Comparison of ENCODE assay signal across 28 cellular contexts in the genomic region with DNA sequence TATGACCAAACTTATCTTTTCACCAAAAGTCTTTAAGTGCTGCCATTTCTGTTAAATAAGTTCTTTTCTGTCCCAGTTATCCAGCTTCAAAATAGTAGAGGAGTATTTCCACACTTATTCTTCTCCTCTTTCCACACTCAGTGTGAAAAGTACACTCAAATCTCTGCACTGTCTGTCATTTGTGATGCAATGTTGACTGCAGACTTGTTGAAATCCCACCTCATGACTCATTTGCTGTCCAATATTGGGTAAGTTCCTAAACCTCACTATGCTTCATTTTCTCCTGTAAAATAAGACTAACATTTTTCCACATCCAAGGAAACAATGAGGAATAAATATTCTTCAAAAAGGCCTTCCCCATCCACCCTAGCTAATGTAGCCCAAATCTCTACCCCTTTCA. TPM values are rescaled to one million over a fixed set of nuclear protein-coding genes. Genes with fewer than 3 reads are reported as not detected.
DNase-seq lines count a peak whose midpoint lies in the region; ATAC-seq and TF ChIP-seq lines count a peak whose summit lies in the region.
"Had no signal": no experiment of that assay in that cellular context is flagged by ENCODE, and none has a peak within 500 bp of the region (broad histone marks: within the 10 kb centered on the region; RNA-seq: fewer than 3 reads in every experiment).

No MANE protein-coding gene starts in this region.

- H3K9me2 ChIP-seq in hepatocyte (replicated peaks; ENCODE audit: insufficient read depth), result no peaks in the 10 kb centered on the region

- no peaks in the 10 kb centered on the region for H3K9me3 Mint-ChIP-seq in MCF 10A (ENCODE audit: unreplicated experiment)
- H3K9me3 Mint-ChIP-seq in natural killer cell treated with Interleukin-12 subunit alpha and Interleukin-12 subunit beta and Interleukin-15 and Interleukin-18, amount 100 ng/mL, for 72 hours, result peaks cover 2% of the 10 kb centered on the region
- H3K9me3 Mint-ChIP-seq: type B pancreatic cell had no signal

- BruUV-seq in MCF 10A (replicated peaks; lab: Mats Ljungman, UMichigan), result no TSS peak

- H3K36me3 ChIP-seq in breast epithelium, result no peaks in the 10 kb centered on the region
- H3K36me3 ChIP-seq in brain microvascular endothelial cell (replicated peaks), result no peaks in the 10 kb centered on the region
- no peaks in the 10 kb centered on the region for H3K36me3 ChIP-seq in hepatocyte (replicated peaks; ENCODE audit: insufficient read depth, low read depth)
- H3K36me3 ChIP-seq: heart left ventricle had no signal

- H3K4me2 ChIP-seq in hepatocyte, result no peak overlapping the region
- H3K4me2 ChIP-seq: PC-9 had no signal

- intact Hi-C loops in MCF 10A (cut with micrococcal nuclease) (no loop called here), breast epithelium (cut with DNase I; ENCODE audit: low total_unique reads) (no loop called here)

- peak; percentile 67 for DNase-seq in MCF 10A (ENCODE audit: unreplicated experiment)
- DNase-seq in breast epithelium (ENCODE audit: low spot score in 2 of 2), result no peak
- peak; percentile 18 for DNase-seq in brain microvascular endothelial cell
- DNase-seq in hepatocyte (ENCODE audit: low spot score), result peak; percentile 30
- DNase-seq in stimulated activated naive CD8-positive, alpha-beta T cell treated with anti-CD3 and anti-CD28 coated beads, Interleukin-15, Interleukin-2, amounts not matched to agents 100 U/mL and 50 U/mL, for 24 hours, result no peak
- DNase-seq in NCI-H526 (lab: John Stamatoyannopoulos, UW), result no peak
- DNase-seq in natural killer cell treated with Interleukin-12 subunit alpha and Interleukin-12 subunit beta and Interleukin-15 and Interleukin-18, amount 100 ng/mL, for 72 hours (ENCODE audit: low spot score), result no peak
- DNase-seq: 8988T; activated CD4-positive, CD25-positive, alpha-beta regulatory T cell treated with anti-CD3 and anti-CD28 coated beads, Interleukin-2, amount 50 U/mL, for 72 hours; GDM1; GOT3; heart left ventricle; immature natural killer cell; Kasumi-1; NCI-H1417 treated with DMSO at 0.1 percent for 48 hours; NCI-H2171 treated with DMSO at 0.1 percent for 48 hours; stimulated activated naive CD4-positive, alpha-beta T cell treated with Interleukin-2 at 50 U/mL for 16 hours had no signal

- H3K4me1 ChIP-seq in breast epithelium (no peaks in the 10 kb centered on the region), hepatocyte (ENCODE audit: insufficient read depth) (no peaks in the 10 kb centered on the region)
- H3K4me1 ChIP-seq: heart left ventricle had no signal

- H3K27me3 ChIP-seq in breast epithelium (no peaks in the 10 kb centered on the region), brain microvascular endothelial cell (replicated peaks) (no peaks in the 10 kb centered on the region), hepatocyte (no peaks in the 10 kb centered on the region)
- H3K27me3 ChIP-seq: heart left ventricle had no signal

- H3K36me3 Mint-ChIP-seq in MCF 10A (ENCODE audit: insufficient read depth, unreplicated experiment), result no peaks in the 10 kb centered on the region
- H3K36me3 Mint-ChIP-seq in natural killer cell treated with Interleukin-12 subunit alpha and Interleukin-12 subunit beta and Interleukin-15 and Interleukin-18, amount 100 ng/mL, for 72 hours, result no peaks in the 10 kb centered on the region
- H3K36me3 Mint-ChIP-seq: immature natural killer cell, type B pancreatic cell had no signal

- no peak for TF ChIP-seq CTCF in MCF 10A (IDR thresholded peaks at IDR 0.05; ENCODE audit: unreplicated experiment)
- TF ChIP-seq CTCF in breast epithelium (IDR thresholded peaks at IDR 0.05), result no peak
- no peak for TF ChIP-seq CTCF in brain microvascular endothelial cell (IDR thresholded peaks at IDR 0.05; ENCODE audit: low read depth, low read length, missing control alignments)
- TF ChIP-seq CTCF in hepatocyte (IDR thresholded peaks at IDR 0.05; ENCODE audit: poor library complexity), result no peak

- no peaks in the 10 kb centered on the region for H4K20me1 ChIP-seq in hepatocyte (ENCODE audit: insufficient read depth, poor library complexity, severe bottlenecking)

- TF ChIP-seq POLR2A in breast epithelium (IDR thresholded peaks at IDR 0.05), result no peak

- H3K4me1 Mint-ChIP-seq in MCF 10A (ENCODE audit: insufficient read depth, unreplicated experiment), result peaks cover 9% of the 10 kb centered on the region
- H3K4me1 Mint-ChIP-seq in natural killer cell treated with Interleukin-12 subunit alpha and Interleukin-12 subunit beta and Interleukin-15 and Interleukin-18, amount 100 ng/mL, for 72 hours (ENCODE audit: low read depth in 2 of 2), result no peaks in the 10 kb centered on the region
- H3K4me1 Mint-ChIP-seq: immature natural killer cell had no signal

- H3K9me3 ChIP-seq in breast epithelium (no peaks in the 10 kb centered on the region), hepatocyte (ENCODE audit: low read depth) (no peaks in the 10 kb centered on the region)
- H3K9me3 ChIP-seq: heart left ventricle had no signal

- CTCF ChIA-PET in MCF 10A (lab: Yijun Ruan, JAX), result no interaction called here

- no peak overlapping the region for H2AFZ ChIP-seq in hepatocyte
- H2AFZ ChIP-seq: PC-9 had no signal

- H3K79me2 ChIP-seq in hepatocyte, result no peaks in the 10 kb centered on the region

- no peaks in the 10 kb centered on the region for H3K27me3 Mint-ChIP-seq in MCF 10A (ENCODE audit: insufficient read depth, unreplicated experiment)
- H3K27me3 Mint-ChIP-seq in natural killer cell treated with Interleukin-12 subunit alpha and Interleukin-12 subunit beta and Interleukin-15 and Interleukin-18, amount 100 ng/mL, for 72 hours, result no peaks in the 10 kb centered on the region
- H3K27me3 Mint-ChIP-seq: activated naive CD8-positive, alpha-beta T cell; dendritic cell treated with granulocyte-macrophage colony-stimulating factor and Interleukin-4, amounts not matched to agents 40 ng/mL and 50 ng/mL, for 4 days; type B pancreatic cell had no signal

- POLR2A ChIA-PET in MCF 10A (lab: Yijun Ruan, JAX), result no interaction called here

- H3K27ac Mint-ChIP-seq in MCF 10A (ENCODE audit: low read depth, unreplicated experiment), result peak overlapping the region; percentile 57
- H3K27ac Mint-ChIP-seq in natural killer cell treated with Interleukin-12 subunit alpha and Interleukin-12 subunit beta and Interleukin-15 and Interleukin-18, amount 100 ng/mL, for 72 hours, result no peak overlapping the region
- H3K27ac Mint-ChIP-seq: activated naive CD8-positive, alpha-beta T cell; dendritic cell treated with granulocyte-macrophage colony-stimulating factor and Interleukin-4, amounts not matched to agents 40 ng/mL and 50 ng/mL, for 4 days; immature natural killer cell; type B pancreatic cell had no signal

- no peak for ATAC-seq in HG02678 (IDR thresholded peaks at IDR 0.05; ENCODE audit: unreplicated experiment)
- ATAC-seq in stimulated activated naive CD8-positive, alpha-beta T cell treated with anti-CD3 and anti-CD28 coated beads, Interleukin-15, Interleukin-2, amounts not matched to agents 100 U/mL and 50 U/mL, for 24 hours, result no peak
- ATAC-seq in natural killer cell treated with Interleukin-12 subunit alpha and Interleukin-12 subunit beta and Interleukin-15 and Interleukin-18, amount 100 ng/mL, for 72 hours, result no peak
- ATAC-seq: heart left ventricle, sciatic nerve had no signal

- in situ Hi-C loops in brain microvascular endothelial cell (cut with HindIII; ENCODE audit: low pct_ligation_motif_present, low sequenced_read_pairs), result no loop called here

- no peak overlapping the region for H3K27ac ChIP-seq in breast epithelium
- H3K27ac ChIP-seq in brain microvascular endothelial cell, result no peak overlapping the region
- H3K27ac ChIP-seq in hepatocyte, result no peak overlapping the region
- H3K27ac ChIP-seq: heart left ventricle, PC-9, SK-N-MC had no signal

- H3K4me3 ChIP-seq in breast epithelium (no peak overlapping the region), brain microvascular endothelial cell (ENCODE audit: low read depth, low read length) (no peak overlapping the region), hepatocyte (no peak overlapping the region)
- H3K4me3 ChIP-seq: heart left ventricle, lung, PC-9, SK-N-MC had no signal

- H3K4me3 Mint-ChIP-seq in MCF 10A (ENCODE audit: unreplicated experiment), result no peak overlapping the region
- no peak overlapping the region for H3K4me3 Mint-ChIP-seq in natural killer cell treated with Interleukin-12 subunit alpha and Interleukin-12 subunit beta and Interleukin-15 and Interleukin-18, amount 100 ng/mL, for 72 hours
- H3K4me3 Mint-ChIP-seq: activated naive CD8-positive, alpha-beta T cell; dendritic cell treated with granulocyte-macrophage colony-stimulating factor and Interleukin-4, amounts not matched to agents 40 ng/mL and 50 ng/mL, for 4 days; immature natural killer cell; type B pancreatic cell had no signal

RNA-seq across cellular contexts. Expression of a gene that starts 17.5 kb away (rescaled TPM):
- total RNA-seq in MCF 10A (2022) (0.63 and 0.86 TPM in 2 replicates), breast epithelium (1 to 10 TPM in 2 of 3 donors, under 1 TPM in 1; 0.33 to 2.6 (median 1.8) TPM), hepatocyte (0.20 and 0.40 TPM in 2 replicates)
- polyA plus RNA-seq in hepatocyte, result not detected in 2 replicates
- total RNA-seq in natural killer cell treated with Interleukin-12 subunit alpha and Interleukin-12 subunit beta and Interleukin-15 and Interleukin-18, amount 100 ng/mL, for 72 hours, result 1 to 10 TPM in 1 of 2 donors, under 1 TPM in 1; 0.89 to 1.5 TPM

RNA-seq across cellular contexts. Expression of a gene that starts 17.6 kb away (rescaled TPM):
- total RNA-seq in MCF 10A (2022), result 9.6 and 14.2 TPM in 2 replicates
- total RNA-seq in breast epithelium, result 10 to 100 TPM; 11.5 to 23.7 (median 17.3) TPM
- total RNA-seq in hepatocyte, result 13.8 and 17.5 TPM in 2 replicates
- 6.6 and 9.1 TPM in 2 replicates for polyA plus RNA-seq in hepatocyte
- total RNA-seq in natural killer cell treated with Interleukin-12 subunit alpha and Interleukin-12 subunit beta and Interleukin-15 and Interleukin-18, amount 100 ng/mL, for 72 hours, result 10 to 100 TPM; 11.5 to 13.2 TPM

RNA-seq across cellular contexts. Expression of a gene that starts 54.7 kb away (rescaled TPM):
- total RNA-seq in MCF 10A (2022) (1.1 TPM in 1 of 2 replicates, not detected in the other), breast epithelium (1 to 10 TPM; 1.3 to 3.7 (median 2.5) TPM), hepatocyte (not detected in 2 replicates)
- polyA plus RNA-seq in hepatocyte, result 1.2 TPM in 1 of 2 replicates, not detected in the other
- not detected for total RNA-seq in natural killer cell treated with Interleukin-12 subunit alpha and Interleukin-12 subunit beta and Interleukin-15 and Interleukin-18, amount 100 ng/mL, for 72 hours
- total RNA-seq: endothelial cell of umbilical vein, lung, osteocyte had no signal
- polyA plus RNA-seq: BJ, immature natural killer cell had no signal

Comparison
In these comparisons a context has a peak if more than half of its experiments do, and no peak if none do; other contexts are left out.
1. DNase-seq: peak in MCF 10A (single experiment), brain microvascular endothelial cell (single experiment) and hepatocyte (single experiment); none in breast epithelium (0 of 2), stimulated activated naive CD8-positive, alpha-beta T cell treated with anti-CD3 and anti-CD28 coated beads, Interleukin-15, Interleukin-2, amounts not matched to agents 100 U/mL and 50 U/mL, for 24 hours (single experiment), NCI-H526 (0 of 2) and natural killer cell treated with Interleukin-12 subunit alpha and Interleukin-12 subunit beta and Interleukin-15 and Interleukin-18, amount 100 ng/mL, for 72 hours (single experiment).